ENCODE assay signal across 8 cellular contexts in genomic region chr17:47694818-47695663, GRCh38. TPM values are rescaled to one million over a fixed set of nuclear protein-coding genes. Genes with fewer than 3 reads are reported as not detected.
A peak's percentile ranks its signal among the peaks of the same experiment; 100 is the strongest.
DNase-seq lines count a peak whose midpoint lies in the region; ATAC-seq and TF ChIP-seq lines count a peak whose summit lies in the region.

No MANE protein-coding gene starts in this region.

- H3K4me1 ChIP-seq in SJCRH30 = peaks cover 27% of the 10 kb centered on the region
- H3K4me1 ChIP-seq in right cardiac atrium (ENCODE audit: control insufficient read depth, insufficient read depth, low read length) = peaks cover 5% of the 10 kb centered on the region
- peaks cover 12% of the 10 kb centered on the region for H3K4me1 ChIP-seq in psoas muscle

- ATAC-seq in right cardiac atrium (peak; percentile 75 to 84), psoas muscle (peak; percentile 63 to 84 (median 74)), GM18502 (IDR thresholded peaks at IDR 0.05; ENCODE audit: poor library complexity, unreplicated experiment) (no peak), GM18498 (IDR thresholded peaks at IDR 0.05; ENCODE audit: unreplicated experiment) (no peak)

- H3K27ac ChIP-seq in SJCRH30 (no peak overlapping the region), right cardiac atrium (ENCODE audit: low read length) (peak overlapping the region; percentile 40), psoas muscle (peak overlapping the region; percentile 89)

- intact Hi-C loops in right cardiac atrium (cut with DNase I) (no loop called here), psoas muscle (cut with DNase I) (loop anchor here (5.0 kb wide), 2 partner anchors 107 to 112 kb away; no protein-coding TSS in a partner anchor)

- DNase-seq in GM13976 (ENCODE audit: low spot score) (peak; percentile 60), SJCRH30 (peak; percentile 38 to 59), amniotic epithelial cell (ENCODE audit: low read depth) (peak; percentile 58), right cardiac atrium (peak; percentile 86 to 93 (median 92)), psoas muscle (peak; percentile 76 to 84), A172 (ENCODE audit: low spot score) (no peak)

- 4% methylated on average over 60 of the region's 60 CpGs for WGBS in right cardiac atrium
- WGBS in psoas muscle, 3 donors = 12 to 19% (median 16%) methylated on average over 38 to 60 of the region's 60 CpGs

- TF ChIP-seq CTCF in GM13976 (IDR thresholded peaks at IDR 0.05; ENCODE audit: borderline replicate concordance, control extremely low read depth, extremely low read depth, insufficient read depth, missing control alignments) (no peak), psoas muscle (IDR thresholded peaks at IDR 0.05) (no peak)

- no peaks in the 10 kb centered on the region for H3K36me3 ChIP-seq in SJCRH30
- peaks cover 0 to 19% of the 10 kb centered on the region in 2 donors for H3K36me3 ChIP-seq in psoas muscle (ENCODE audit: insufficient read depth in 1 of 2, low read depth in 1 of 2)

- in situ Hi-C loops in GM13976 (cut with MboI; ENCODE audit: low sequenced_read_pairs, unreplicated experiment) = loop anchor here (10.0 kb wide), 1 partner anchor 100 kb away; no protein-coding TSS in a partner anchor

- peak overlapping the region; percentile 98 for H3K4me3 ChIP-seq in SJCRH30
- H3K4me3 ChIP-seq in right cardiac atrium (ENCODE audit: low read length) = peak overlapping the region; percentile 98
- peak overlapping the region; percentile 98 for H3K4me3 ChIP-seq in psoas muscle

- no peaks in the 10 kb centered on the region for H3K9me3 ChIP-seq in SJCRH30 (replicated peaks)
- no peaks in the 10 kb centered on the region for H3K9me3 ChIP-seq in right cardiac atrium (ENCODE audit: control insufficient read depth, low read length)
- no peaks in the 10 kb centered on the region for H3K9me3 ChIP-seq in psoas muscle

- no peaks in the 10 kb centered on the region for H3K27me3 ChIP-seq in SJCRH30
- H3K27me3 ChIP-seq in right cardiac atrium (ENCODE audit: control insufficient read depth, insufficient read depth) = no peaks in the 10 kb centered on the region
- no peaks in the 10 kb centered on the region for H3K27me3 ChIP-seq in psoas muscle (ENCODE audit: insufficient read depth in 3 of 3, low read length in 2 of 3)

RNA-seq across cellular contexts. Expression of gene TBKBP1, which starts 1.1 kb away (rescaled TPM):
- 14.4 and 15.6 TPM in 2 replicates for total RNA-seq in SJCRH30 (2014; rRNA removed; shearing (Covaris generic))
- total RNA-seq in right cardiac atrium = 10 to 100 TPM; 17.5 to 25.2 (median 21.0) TPM
- polyA plus RNA-seq in right cardiac atrium = 27.0 TPM
- total RNA-seq in psoas muscle = 10 to 100 TPM; 14.5 to 20.6 (median 18.9) TPM
- polyA plus RNA-seq in psoas muscle = 10 to 100 TPM in 2 of 3 donors, 1 to 10 TPM in 1; 5.3 to 37.9 (median 27.4) TPM
- 3.3 and 5.5 TPM in 2 replicates for total RNA-seq in A172 (2014; rRNA removed; shearing (Covaris generic))

RNA-seq across cellular contexts. Expression of gene TBX21, which starts 38.0 kb away (rescaled TPM):
- total RNA-seq in SJCRH30 (2014; rRNA removed; shearing (Covaris generic)) = not detected in 2 replicates
- total RNA-seq in right cardiac atrium (under 1 TPM in 3 of 4 donors, not detected in 1; 0.14 to 0.60 (median 0.38) TPM), psoas muscle (under 1 TPM; 0.12 to 0.36 (median 0.19) TPM)
- polyA plus RNA-seq in right cardiac atrium (0.14 TPM), psoas muscle (under 1 TPM in 2 of 3 donors, not detected in 1; 0.04 to 0.12 TPM)
- not detected in 2 replicates for total RNA-seq in A172 (2014; rRNA removed; shearing (Covaris generic))

RNA-seq across cellular contexts. Expression of gene KPNB1, which starts 45.3 kb away (rescaled TPM):
- 530 and 537 TPM in 2 replicates for total RNA-seq in SJCRH30 (2014; rRNA removed; shearing (Covaris generic))
- total RNA-seq in right cardiac atrium (100 to 1,000 TPM; 134 to 175 (median 167) TPM), psoas muscle (100 to 1,000 TPM; 192 to 323 (median 227) TPM)
- polyA plus RNA-seq in right cardiac atrium (50.0 TPM), psoas muscle (100 to 1,000 TPM in 2 of 3 donors, 10 to 100 TPM in 1; 78.0 to 121 (median 120) TPM)
- total RNA-seq in A172 (2014; rRNA removed; shearing (Covaris generic)) = 360 and 467 TPM in 2 replicates

Comparison
In these comparisons a context has a peak if more than half of its experiments do, and no peak if none do; other contexts are left out.
1. ATAC-seq: peak in right cardiac atrium (2 of 2) and psoas muscle (4 of 4); none in GM18502 (single experiment) and GM18498 (single experiment).
2. intact Hi-C loops: an anchor here in psoas muscle (5.0 kb wide); none called in right cardiac atrium.
3. Peak in every context shown above with its lines, with median percentiles within 50 percentile points of each other: H3K4me3 ChIP-seq.